In the genomic region with DNA sequence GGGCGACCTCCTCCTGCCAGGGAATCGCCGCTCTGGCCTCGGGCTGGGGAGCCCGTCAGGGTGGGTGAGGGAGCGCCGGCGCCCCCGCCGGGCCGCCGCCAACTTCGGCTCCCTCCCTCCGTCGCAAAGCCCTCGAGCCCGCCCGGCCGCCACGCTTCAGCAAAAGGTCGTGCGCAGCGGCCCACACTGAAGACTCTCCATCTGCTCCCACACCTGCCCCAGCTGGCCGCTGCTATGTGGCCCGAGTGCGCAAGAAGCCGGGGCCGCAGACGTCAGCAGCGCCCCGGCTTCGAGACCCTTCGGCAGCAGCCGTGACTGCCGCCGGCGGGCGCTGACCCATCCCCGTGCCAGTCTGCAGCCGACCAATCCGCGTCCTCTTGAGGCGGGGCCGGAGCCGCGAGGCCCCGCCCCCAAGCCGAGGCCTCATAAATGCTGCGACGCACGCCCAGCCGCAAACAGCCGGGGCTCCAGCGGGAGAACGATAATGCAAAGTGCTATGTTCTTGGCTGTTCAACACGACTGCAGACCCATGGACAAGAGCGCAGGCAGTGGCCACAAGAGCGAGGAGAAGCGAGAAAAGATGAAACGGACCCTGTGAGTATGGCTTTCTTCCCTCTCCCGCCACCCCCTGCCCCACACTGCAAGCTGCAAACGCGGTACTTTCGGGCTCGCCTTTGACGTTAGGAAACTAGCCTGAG, we compare ENCODE assay signal across 8 cellular contexts. TPM values are rescaled to one million over a fixed set of nuclear protein-coding genes. Genes with fewer than 3 reads are reported as not detected.
DNase-seq lines count a peak whose midpoint lies in the region; ATAC-seq lines count a peak whose summit lies in the region.

A gene with protein sequence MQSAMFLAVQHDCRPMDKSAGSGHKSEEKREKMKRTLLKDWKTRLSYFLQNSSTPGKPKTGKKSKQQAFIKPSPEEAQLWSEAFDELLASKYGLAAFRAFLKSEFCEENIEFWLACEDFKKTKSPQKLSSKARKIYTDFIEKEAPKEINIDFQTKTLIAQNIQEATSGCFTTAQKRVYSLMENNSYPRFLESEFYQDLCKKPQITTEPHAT (plus strand): TSS at position 452 of the 698 bp plus-strand sequence. CDS start 33 bp downstream, at position 485.

- no peaks in the 10 kb centered on the region for H3K27me3 ChIP-seq in esophagus (ENCODE audit: control insufficient read depth in 1 of 2, insufficient read depth in 2 of 2, low read length in 2 of 2)
- no peaks in the 10 kb centered on the region for H3K27me3 ChIP-seq in muscle layer of colon (ENCODE audit: control insufficient read depth in 1 of 2, insufficient read depth in 2 of 2, low read length in 2 of 2)

- peaks cover 0 to 3% of the 10 kb centered on the region in 2 donors for H3K4me1 ChIP-seq in esophagus (ENCODE audit: control insufficient read depth in 2 of 2, insufficient read depth in 2 of 2, low read length in 1 of 2)
- peaks cover 4% of the 10 kb centered on the region for H3K4me1 ChIP-seq in muscle layer of colon (ENCODE audit: insufficient read depth, low read length)

- H3K36me3 ChIP-seq in esophagus (ENCODE audit: control insufficient read depth in 2 of 2, insufficient read depth in 2 of 2, low read length in 1 of 2) = peaks cover 0 to 7% of the 10 kb centered on the region in 2 donors
- H3K36me3 ChIP-seq in muscle layer of colon (ENCODE audit: insufficient read depth, low read length) = peaks cover 29% of the 10 kb centered on the region

- WGBS in esophagus, 2 donors = 1% methylated on average over 61 to 66 of the region's 66 CpGs

- peak within 1 kb of the TSS; percentile 61 to 81 for H3K4me3 ChIP-seq in esophagus (ENCODE audit: low read depth in 1 of 2, low read length in 2 of 2)
- H3K4me3 ChIP-seq in muscle layer of colon (ENCODE audit: low read depth in 1 of 2, low read length in 2 of 2) = peak within 1 kb of the TSS; percentile 97 to 99

- DNase-seq in DMS114 treated with DMSO at 0.1 percent for 48 hours (lab: John Stamatoyannopoulos, UW; ENCODE audit: unreplicated experiment) (peak; percentile 84), HuH-7.5 (ENCODE audit: low spot score) (peak; percentile 64), OCI-M1 (lab: John Stamatoyannopoulos, UW) (peak; percentile 97)
- peak; percentile 93 for DNase-seq in activated T-cell treated with anti-CD3 and anti-CD28 coated beads, Interleukin-2, amount 50 U/mL, for 1 hour
- DNase-seq in stimulated activated CD8-positive, alpha-beta memory T cell treated with anti-CD3 and anti-CD28 coated beads, Interleukin-7, amount 100 ng/mL, for 1 hour (ENCODE audit: low read depth in 2 of 2) = peak; percentile 71 to 76

- ATAC-seq in GM21528 (IDR thresholded peaks at IDR 0.05; ENCODE audit: low FRiP score, unreplicated experiment) = peak; percentile 89

- H3K9me3 ChIP-seq in esophagus (ENCODE audit: control insufficient read depth in 2 of 2, insufficient read depth in 1 of 2, low read depth in 1 of 2, low read length in 1 of 2) (no peaks in the 10 kb centered on the region), muscle layer of colon (ENCODE audit: low read length) (no peaks in the 10 kb centered on the region)

- H3K9ac ChIP-seq in muscle layer of colon (ENCODE audit: low read length) = peak within 1 kb of the TSS; percentile 98

- H3K27ac ChIP-seq in esophagus (ENCODE audit: low read depth in 2 of 2, low read length in 1 of 2) (peak within 1 kb of the TSS; percentile 83 to 87), muscle layer of colon (ENCODE audit: low read depth, low read length) (peak within 1 kb of the TSS; percentile 94)

RNA-seq across cellular contexts. Expression of the gene that starts here (rescaled TPM):
- 10 to 100 TPM; 31.4 to 52.5 TPM for polyA plus RNA-seq in esophagus

Comparison
In these comparisons a context has a peak if more than half of its experiments do, and no peak if none do; other contexts are left out.
1. Peak in every context shown above with its lines: DNase-seq, ATAC-seq, H3K4me3 ChIP-seq and H3K27ac ChIP-seq.